35 cellular contexts compared by ENCODE assay signal in the genomic region with DNA sequence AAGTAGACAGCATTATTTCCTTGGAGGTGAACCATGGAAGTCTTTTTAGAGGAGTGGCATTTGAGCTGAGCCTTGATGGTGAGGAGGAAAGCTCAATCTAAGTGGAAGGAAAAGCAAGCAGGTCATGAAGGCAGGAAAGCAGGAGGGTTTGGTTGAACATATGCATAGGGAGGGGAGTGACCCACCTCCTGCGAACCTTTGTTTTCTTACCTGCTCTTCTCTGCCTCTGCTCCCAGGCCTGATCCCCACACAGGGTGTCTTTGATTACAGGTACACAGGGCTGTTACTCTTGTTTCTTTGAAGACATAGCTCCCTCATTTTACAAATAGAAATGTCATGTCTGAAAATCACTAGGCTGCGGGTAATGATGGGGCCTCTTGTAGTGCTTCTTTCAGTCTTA.
"Had no signal": no experiment of that assay in that cellular context is flagged by ENCODE, and none has a peak within 500 bp of the region (broad histone marks: within the 10 kb centered on the region; RNA-seq: fewer than 3 reads in every experiment).

No MANE protein-coding gene starts in this region.

- H3K36me3 ChIP-seq: MG63 had no signal

- DNase-seq: Karpas-422, Kasumi-1, MG63, MM.1S, MV-4-11, NCI-H1048, NCI-H1092, NCI-H1092 treated with DMSO at 0.1 percent for 48 hours, NCI-H1105, NCI-H1105 treated with DMSO at 0.1 percent for 48 hours, NCI-H1417, NCI-H1417 treated with DMSO at 0.1 percent for 48 hours, NCI-H1436, NCI-H1436 treated with DMSO at 0.1 percent for 48 hours, NCI-H146, NCI-H1694, NCI-H1694 treated with DMSO at 0.1 percent for 48 hours, NCI-H187, NCI-H187 treated with DMSO at 0.1 percent for 48 hours, NCI-H1930, NCI-H2029, NCI-H2029 treated with DMSO at 0.1 percent for 48 hours, NCI-H2081, NCI-H2081 treated with DMSO at 0.1 percent for 48 hours, NCI-H2107, NCI-H2171, NCI-H2171 treated with DMSO at 0.1 percent for 48 hours, NCI-H2227 treated with DMSO at 0.1 percent for 48 hours, NCI-H226, NCI-H345, NCI-H446, NCI-H446 treated with DMSO at 0.1 percent for 48 hours, NCI-H510A, NCI-H510A treated with DMSO at 0.1 percent for 48 hours, NCI-H524 had no signal

- H3K9me3 ChIP-seq: MG63 had no signal

- H3K4me3 ChIP-seq: MG63 had no signal

- H3K27me3 ChIP-seq: MG63 had no signal
